Comparison of ENCODE assay signal across 8 cellular contexts in genomic region chr11:57249384-57250319, GRCh38. TPM values are rescaled to one million over a fixed set of nuclear protein-coding genes. Genes with fewer than 3 reads are reported as not detected.
DNase-seq lines count a peak whose midpoint lies in the region; ATAC-seq, FAIRE-seq and TF ChIP-seq lines count a peak whose summit lies in the region.

No MANE protein-coding gene starts in this region.

- no peaks in the 10 kb centered on the region for H3K27me3 ChIP-seq in AG04450 (ENCODE audit: control insufficient read depth, insufficient read depth, low read length)

- no peak for FAIRE-seq in urothelium cell line (lab: Jason Lieb, UNC)

- ATAC-seq in HG03039 (IDR thresholded peaks at IDR 0.05; ENCODE audit: unreplicated experiment) (peak; percentile 49), omental fat pad (ENCODE audit: low FRiP score) (peak; percentile 75)
- peak; percentile 53 for ATAC-seq in activated CD8-positive, alpha-beta memory T cell treated with anti-CD3 and anti-CD28 coated beads, Interleukin-2, amount 10 ng/mL, durations not matched to agents 7 days and 5 days

- TF ChIP-seq CTCF in AG04450 (IDR thresholded peaks at IDR 0.05; ENCODE audit: low read depth, low read length) = peak; percentile 96
- peak; percentile 88 for TF ChIP-seq CTCF in GM13977 (IDR thresholded peaks at IDR 0.05; ENCODE audit: extremely low read depth, insufficient read depth, missing control alignments)
- peak; percentile 93 for TF ChIP-seq CTCF in fibroblast of pulmonary artery (IDR thresholded peaks at IDR 0.05; ENCODE audit: low read length, missing control alignments)
- peak in 1 of 3 donors; percentile 68 for TF ChIP-seq CTCF in omental fat pad (IDR thresholded peaks at IDR 0.05)

- peaks cover 22% of the 10 kb centered on the region for H3K27me3 Mint-ChIP-seq in activated CD8-positive, alpha-beta memory T cell treated with anti-CD3 and anti-CD28 coated beads, Interleukin-2, amount 10 ng/mL, durations not matched to agents 7 days and 5 days

- H3K36me3 Mint-ChIP-seq in activated CD8-positive, alpha-beta memory T cell treated with anti-CD3 and anti-CD28 coated beads, Interleukin-2, amount 10 ng/mL, durations not matched to agents 7 days and 5 days = no peaks in the 10 kb centered on the region

- H3K4me3 Mint-ChIP-seq in activated CD8-positive, alpha-beta memory T cell treated with anti-CD3 and anti-CD28 coated beads, Interleukin-2, amount 10 ng/mL, durations not matched to agents 7 days and 5 days = no peak overlapping the region

- POLR2A ChIA-PET in AG04450 (lab: Yijun Ruan, JAX) = interaction anchor here (0.5 to 0.7 kb wide), 3 partner anchors 69 to 409 kb away, joined by 3 to 5 read pairs (median 4); no protein-coding TSS in a partner anchor

- peak; percentile 39 for DNase-seq in AG04450 (ENCODE audit: low read depth, low spot score)
- DNase-seq in GM13977 (ENCODE audit: low spot score) = peak; percentile 54
- peak; percentile 30 for DNase-seq in NCI-H345 (lab: John Stamatoyannopoulos, UW)
- DNase-seq in activated CD8-positive, alpha-beta memory T cell treated with anti-CD3 and anti-CD28 coated beads, Interleukin-2, amount 10 ng/mL, durations not matched to agents 7 days and 5 days = peak; percentile 60
- DNase-seq in fibroblast of pulmonary artery (ENCODE audit: low read depth) = peak; percentile 77
- DNase-seq in omental fat pad (ENCODE audit: low spot score) = peak; percentile 45
- peak; percentile 57 for DNase-seq in urothelium cell line (ENCODE audit: low spot score)

- in situ Hi-C loops in GM13977 (cut with MboI; ENCODE audit: low pct_unique_long_range_greater_than_20kb, low sequenced_read_pairs, unreplicated experiment) = loop anchor here (10.0 kb wide), 1 partner anchor 395 kb away; no protein-coding TSS in a partner anchor

- no peaks in the 10 kb centered on the region for H3K9me3 ChIP-seq in AG04450 (ENCODE audit: control insufficient read depth, insufficient read depth, low read length)

- no peak overlapping the region for H3K27ac Mint-ChIP-seq in activated CD8-positive, alpha-beta memory T cell treated with anti-CD3 and anti-CD28 coated beads, Interleukin-2, amount 10 ng/mL, durations not matched to agents 7 days and 5 days

- H3K27ac ChIP-seq in AG04450 (ENCODE audit: low read depth, low read length) = no peak overlapping the region

- CTCF ChIA-PET in AG04450 (lab: Charles Lee) = interaction anchor here (0.6 to 8.7 kb wide), 94 partner anchors 7 to 1897 kb away, joined by 3 to 331 read pairs (median 8); partner anchors contain the start of gene APLNR
- CTCF ChIA-PET in activated CD8-positive, alpha-beta memory T cell treated with anti-CD3 and anti-CD28 coated beads, Interleukin-2, amount 10 ng/mL, durations not matched to agents 7 days and 5 days (lab: Charles Lee) = interaction anchor here (0.6 to 4.5 kb wide), 33 partner anchors 9 to 1838 kb away, joined by 3 to 48 read pairs (median 3); no protein-coding TSS in a partner anchor

- H3K9me3 Mint-ChIP-seq in activated CD8-positive, alpha-beta memory T cell treated with anti-CD3 and anti-CD28 coated beads, Interleukin-2, amount 10 ng/mL, durations not matched to agents 7 days and 5 days (ENCODE audit: low read depth) = no peaks in the 10 kb centered on the region

- H3K4me1 Mint-ChIP-seq in activated CD8-positive, alpha-beta memory T cell treated with anti-CD3 and anti-CD28 coated beads, Interleukin-2, amount 10 ng/mL, durations not matched to agents 7 days and 5 days = peaks cover 5% of the 10 kb centered on the region

- H3K4me3 ChIP-seq in AG04450 (ENCODE audit: low read depth, low read length) = no peak overlapping the region
- no peak overlapping the region for H3K4me3 ChIP-seq in fibroblast of pulmonary artery (replicated peaks; ENCODE audit: low read depth, low read length)

RNA-seq across cellular contexts. Expression of gene APLNR, which starts 12.6 kb away (rescaled TPM):
- polyA plus RNA-seq in AG04450 (2011; rRNA removed) = not detected in 2 replicates
- not detected in 2 replicates for polyA minus RNA-seq in AG04450 (2011; rRNA and poly(A)+ RNA removed)
- not detected for total RNA-seq in activated CD8-positive, alpha-beta memory T cell treated with anti-CD3 and anti-CD28 coated beads, Interleukin-2, amount 10 ng/mL, durations not matched to agents 7 days and 5 days
- 10 to 100 TPM in 1 of 4 donors, 1 to 10 TPM in 3; 1.3 to 11.2 (median 1.7) TPM for total RNA-seq in omental fat pad
